9 cellular contexts compared by ENCODE assay signal in genomic region chr13:33679658-33680012, GRCh38.
DNase-seq lines count a peak whose midpoint lies in the region; ATAC-seq and TF ChIP-seq lines count a peak whose summit lies in the region.
"Had no signal": no experiment of that assay in that cellular context is flagged by ENCODE, and none has a peak within 500 bp of the region (broad histone marks: within the 10 kb centered on the region; RNA-seq: fewer than 3 reads in every experiment).

No MANE protein-coding gene starts in this region.

- CTCF ChIA-PET in T-cell (lab: Charles Lee), result interaction anchor here in 1 of 2 donors (0.7 kb wide), 1 partner anchor 56 kb away, joined by 3 read pairs; no protein-coding TSS in a partner anchor

- H3K36me3 ChIP-seq in right atrium auricular region (no peaks in the 10 kb centered on the region), left lung (no peaks in the 10 kb centered on the region), upper lobe of left lung (no peaks in the 10 kb centered on the region)

- H3K4me1 ChIP-seq in right atrium auricular region, result peaks cover 0 to 27% of the 10 kb centered on the region in 2 donors
- H3K4me1 ChIP-seq in left lung, result peaks cover 0 to 31% of the 10 kb centered on the region in 2 donors
- peaks cover 8 to 25% (median 11%) of the 10 kb centered on the region in 4 donors for H3K4me1 ChIP-seq in upper lobe of left lung

- intact Hi-C loops in left cardiac atrium (cut with DNase I), result loop anchor here in 1 of 2 donors (5.0 kb wide), 1 partner anchor 67 kb away; no protein-coding TSS in a partner anchor
- intact Hi-C loops in left lung (cut with DNase I), result no loop called here

- H3K27me3 Mint-ChIP-seq in T-cell, result peaks cover 0 to 5% of the 10 kb centered on the region in 2 donors

- H3K4me3 ChIP-seq in right atrium auricular region, result no peak overlapping the region
- peak overlapping the region in 1 of 2 donors; percentile 3 for H3K4me3 ChIP-seq in left lung
- H3K4me3 ChIP-seq in upper lobe of left lung, result peak overlapping the region in 2 of 4 donors; percentile 21 to 32

- DNase-seq in right atrium auricular region (ENCODE audit: low spot score), result no peak
- DNase-seq in left cardiac atrium, result no peak
- no peak for DNase-seq in T-cell
- DNase-seq in left lung, result no peak
- no peak for DNase-seq in upper lobe of left lung
- no peak for DNase-seq in SKM-1 treated with dmso at 0.1 percent for 144 hours (lab: John Stamatoyannopoulos, UW; ENCODE audit: unreplicated experiment)
- DNase-seq in COLO829 (ENCODE audit: low spot score), result no peak
- DNase-seq in caudate nucleus (lab: John Stamatoyannopoulos, UW), result no peak
- DNase-seq: cerebellar nuclear complex had no signal

- WGBS in upper lobe of left lung, 2 donors, result 69 to 81% methylated on average over 1 of the region's 1 CpG

- POLR2A ChIA-PET in T-cell (lab: Charles Lee), result no interaction called here

- H3K4me3 Mint-ChIP-seq in T-cell, result peak overlapping the region; percentile 34 to 63 (median 49)

- no peaks in the 10 kb centered on the region for H3K36me3 Mint-ChIP-seq in T-cell

- TF ChIP-seq EP300 in upper lobe of left lung (IDR thresholded peaks at IDR 0.05), result no peak

- peaks cover 10 to 19% (median 13%) of the 10 kb centered on the region in 3 donors for H3K4me1 Mint-ChIP-seq in T-cell

- ATAC-seq in left cardiac atrium (no peak), T-cell (replicated peaks in 1 of 4) (no peak), left lung (no peak), upper lobe of left lung (ENCODE audit: low FRiP score in 2 of 2) (no peak)

- no peaks in the 10 kb centered on the region for H3K9me3 Mint-ChIP-seq in T-cell

- TF ChIP-seq POLR2A in upper lobe of left lung (IDR thresholded peaks at IDR 0.05), result no peak

- H3K27me3 ChIP-seq in right atrium auricular region (no peaks in the 10 kb centered on the region), left lung (no peaks in the 10 kb centered on the region), upper lobe of left lung (no peaks in the 10 kb centered on the region)

- H3K9me3 ChIP-seq in right atrium auricular region (no peaks in the 10 kb centered on the region), left lung (no peaks in the 10 kb centered on the region), upper lobe of left lung (no peaks in the 10 kb centered on the region)

- H3K27ac Mint-ChIP-seq in T-cell, result peak overlapping the region; percentile 77 to 79

- H3K27ac ChIP-seq in right atrium auricular region (peak overlapping the region; percentile 18 to 35), left lung (peak overlapping the region; percentile 57 to 67), upper lobe of left lung (peak overlapping the region; percentile 63 to 81 (median 72)), caudate nucleus (ENCODE audit: low read depth, low read length) (no peak overlapping the region)

- no peak for TF ChIP-seq CTCF in right atrium auricular region (IDR thresholded peaks at IDR 0.05)
- no peak for TF ChIP-seq CTCF in left lung (IDR thresholded peaks at IDR 0.05)
- TF ChIP-seq CTCF in upper lobe of left lung (IDR thresholded peaks at IDR 0.05), result no peak
